ENCODE assay signal across 8 cellular contexts in genomic region chr1:94236630-94237290, GRCh38. TPM values are rescaled to one million over a fixed set of nuclear protein-coding genes. Genes with fewer than 3 reads are reported as not detected.
DNase-seq lines count a peak whose midpoint lies in the region; ATAC-seq and TF ChIP-seq lines count a peak whose summit lies in the region.

No MANE protein-coding gene starts in this region.

- intact Hi-C loops in activated CD4-positive, alpha-beta T cell treated with anti-CD3 and anti-CD28 coated beads, Interleukin-2, amount 10 ng/mL, durations not matched to agents 24 days and 14 days (cut with micrococcal nuclease): loop anchor here (10.0 kb wide), 1 partner anchor 192 kb away; no protein-coding TSS in a partner anchor

- peak; percentile 58 for DNase-seq in activated CD4-positive, alpha-beta T cell treated with anti-CD3 and anti-CD28 coated beads, Interleukin-2, amount 10 ng/mL, durations not matched to agents 24 days and 14 days
- DNase-seq in activated CD4-positive, alpha-beta T cell treated with anti-CD3 and anti-CD28 coated beads for 1 hour: no peak
- DNase-seq in SJSA1 (ENCODE audit: low read depth in 1 of 2, low spot score in 2 of 2): peak in 1 of 2 experiments; percentile 52
- no peak for DNase-seq in endothelial cell (ENCODE audit: low spot score)
- no peak for DNase-seq in GM10248 (ENCODE audit: extremely low spot score)
- no peak for DNase-seq in NCI-H2081 treated with DMSO at 0.1 percent for 48 hours (lab: John Stamatoyannopoulos, UW)

- H3K4me3 ChIP-seq in SJSA1: peak overlapping the region; percentile 83
- H3K4me3 ChIP-seq in mucosa of stomach (ENCODE audit: low read length): peak overlapping the region; percentile 68

- peak overlapping the region; percentile 14; the same call in 1 of the 2 replicates for H3K27ac ChIP-seq in SJSA1

- peaks cover 7% of the 10 kb centered on the region for H3K4me1 Mint-ChIP-seq in activated CD4-positive, alpha-beta T cell treated with anti-CD3 and anti-CD28 coated beads, Interleukin-2, amount 10 ng/mL, durations not matched to agents 24 days and 14 days
- peaks cover 63% of the 10 kb centered on the region for H3K4me1 Mint-ChIP-seq in endothelial cell (ENCODE audit: unreplicated experiment)

- CTCF ChIA-PET in GM10248 (lab: Yijun Ruan, JAX): interaction anchor here (1.5 kb wide), 1 partner anchor 197 kb away, joined by 3 read pairs; no protein-coding TSS in a partner anchor

- peak; percentile 8 for ATAC-seq in HG02885 (IDR thresholded peaks at IDR 0.05; ENCODE audit: poor library complexity, unreplicated experiment)

- H3K4me1 ChIP-seq in SJSA1 (replicated peaks) (0 out of 2 replicates have a peak, but pooled peaks cover 3% of the 10 kb centered on the region), mucosa of stomach (ENCODE audit: control insufficient read depth, insufficient read depth, low read length) (no peaks in the 10 kb centered on the region)

- peaks cover 2% of the 10 kb centered on the region for H3K36me3 Mint-ChIP-seq in activated CD4-positive, alpha-beta T cell treated with anti-CD3 and anti-CD28 coated beads, Interleukin-2, amount 10 ng/mL, durations not matched to agents 24 days and 14 days (ENCODE audit: low read depth)
- peaks cover 21% of the 10 kb centered on the region for H3K36me3 Mint-ChIP-seq in endothelial cell (ENCODE audit: low read depth, unreplicated experiment)

- H3K9ac ChIP-seq in mucosa of stomach (ENCODE audit: low read length): peak overlapping the region; percentile 76

- no peak for TF ChIP-seq CTCF in endothelial cell (IDR thresholded peaks at IDR 0.05; ENCODE audit: unreplicated experiment)
- TF ChIP-seq CTCF in GM10248 (IDR thresholded peaks at IDR 0.05; ENCODE audit: control extremely low read depth, extremely low read depth, low read depth, missing control alignments): no peak

- H3K9me3 Mint-ChIP-seq in activated CD4-positive, alpha-beta T cell treated with anti-CD3 and anti-CD28 coated beads, Interleukin-2, amount 10 ng/mL, durations not matched to agents 24 days and 14 days: no peaks in the 10 kb centered on the region
- H3K9me3 Mint-ChIP-seq in endothelial cell (ENCODE audit: unreplicated experiment): no peaks in the 10 kb centered on the region

- H3K36me3 ChIP-seq in SJSA1 (peaks cover 4% of the 10 kb centered on the region; the same call in 1 of the 2 replicates), mucosa of stomach (ENCODE audit: control insufficient read depth, insufficient read depth, low read length) (no peaks in the 10 kb centered on the region)

- no peaks in the 10 kb centered on the region for H3K9me3 ChIP-seq in SJSA1 (replicated peaks)
- H3K9me3 ChIP-seq in mucosa of stomach (ENCODE audit: control insufficient read depth, low read length): no peaks in the 10 kb centered on the region

- POLR2A ChIA-PET in GM10248 (lab: Yijun Ruan, JAX): interaction anchor here (0.6 kb wide), 1 partner anchor 200 kb away, joined by 5 read pairs; no protein-coding TSS in a partner anchor

- H3K4me3 Mint-ChIP-seq in activated CD4-positive, alpha-beta T cell treated with anti-CD3 and anti-CD28 coated beads, Interleukin-2, amount 10 ng/mL, durations not matched to agents 24 days and 14 days: peak overlapping the region; percentile 47
- peak overlapping the region; percentile 99 for H3K4me3 Mint-ChIP-seq in endothelial cell (ENCODE audit: unreplicated experiment)

- peaks cover 72% of the 10 kb centered on the region for H3K27me3 Mint-ChIP-seq in activated CD4-positive, alpha-beta T cell treated with anti-CD3 and anti-CD28 coated beads, Interleukin-2, amount 10 ng/mL, durations not matched to agents 24 days and 14 days
- H3K27me3 Mint-ChIP-seq in endothelial cell (ENCODE audit: unreplicated experiment): peaks cover 11% of the 10 kb centered on the region

- H3K27me3 ChIP-seq in SJSA1 (replicated peaks) (no peaks in the 10 kb centered on the region), mucosa of stomach (ENCODE audit: control insufficient read depth, insufficient read depth, low read length) (peaks cover 11% of the 10 kb centered on the region)

- H3K27ac Mint-ChIP-seq in activated CD4-positive, alpha-beta T cell treated with anti-CD3 and anti-CD28 coated beads, Interleukin-2, amount 10 ng/mL, durations not matched to agents 24 days and 14 days: no peak overlapping the region
- peak overlapping the region; percentile 90 for H3K27ac Mint-ChIP-seq in endothelial cell (ENCODE audit: unreplicated experiment)

RNA-seq across cellular contexts. Expression of gene ARHGAP29, which starts 0.6 kb away (rescaled TPM):
- total RNA-seq in activated CD4-positive, alpha-beta T cell treated with anti-CD3 and anti-CD28 coated beads, Interleukin-2, amount 10 ng/mL, durations not matched to agents 24 days and 14 days: not detected in 2 replicates
- total RNA-seq in SJSA1 (2014; rRNA removed; shearing (Covaris generic)): 20.5 and 20.6 TPM in 2 replicates
- 276 TPM for total RNA-seq in endothelial cell (ENCODE audit: unreplicated experiment)

Comparison
In these comparisons a context has a peak if more than half of its experiments do, and no peak if none do; other contexts are left out.
1. RNA of gene ARHGAP29, which starts 0.6 kb away (total RNA-seq): 276 TPM in endothelial cell (single experiment) and 20.5 to 20.6 TPM in SJSA1; not detected in activated CD4-positive, alpha-beta T cell treated with anti-CD3 and anti-CD28 coated beads, Interleukin-2, amount 10 ng/mL, durations not matched to agents 24 days and 14 days; every median in the first group is over 10 times any median in the second.